ENCODE assay signal across 8 cellular contexts in the genomic region with DNA sequence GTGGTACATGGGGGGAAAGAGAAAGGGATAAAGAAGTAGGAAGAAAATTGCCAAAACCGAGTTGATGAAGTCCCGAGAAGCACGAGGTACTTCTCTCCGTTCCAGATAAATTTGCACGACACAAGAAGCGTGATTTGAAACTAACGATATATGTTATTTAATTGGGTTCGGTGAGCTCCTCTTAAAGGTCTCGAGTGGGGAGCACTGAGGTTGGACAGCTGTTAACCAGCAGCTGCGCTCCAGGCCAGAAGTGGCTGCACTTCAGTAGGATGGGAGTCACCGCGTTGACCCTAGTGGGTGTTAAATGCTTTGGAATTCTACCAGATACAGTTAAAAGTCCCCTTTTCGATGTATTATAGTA. TPM values are rescaled to one million over a fixed set of nuclear protein-coding genes. Genes with fewer than 3 reads are reported as not detected.
DNase-seq lines count a peak whose midpoint lies in the region; ATAC-seq and TF ChIP-seq lines count a peak whose summit lies in the region.

No MANE protein-coding gene starts in this region.

- peak overlapping the region; percentile 53 for H4K5ac ChIP-seq in IMR-90 (ENCODE audit: low read depth, low read length)

- peak overlapping the region; percentile 85 for H3K27ac Mint-ChIP-seq in activated T-helper 17 cell treated with anti-CD3 and anti-CD28 coated beads, Interleukin-2, amount 50 U/mL, for 72 hours

- TF ChIP-seq POLR2A in IMR-90 (IDR thresholded peaks at IDR 0.05; ENCODE audit: low read depth, low read length) (no peak), heart left ventricle (IDR thresholded peaks at IDR 0.05) (no peak), prostate gland (IDR thresholded peaks at IDR 0.05) (no peak)

- intact Hi-C loops in IMR-90 (cut with micrococcal nuclease) (no loop called here), heart left ventricle (cut with DNase I) (loop anchor here in 7 of 10 donors (2.0 to 10.0 kb wide), 6 partner anchors 23 to 211 kb away; partner anchors contain the start of gene EXD2 (in 5 of the 7)), prostate gland (cut with DNase I) (no loop called here)

- H3K4me1 ChIP-seq in BLaER1 treated with 17β-estradiol and CSF1 and Interleukin-3, amounts not matched to agents 10 nM and 100 nM: peaks cover 24 to 28% (median 25%) of the 10 kb centered on the region in 10 experiments
- H3K4me1 ChIP-seq in IMR-90 (ENCODE audit: control insufficient read depth, insufficient read depth, low read length): peaks cover 8% of the 10 kb centered on the region
- peaks cover 9 to 36% (median 27%) of the 10 kb centered on the region in 12 donors for H3K4me1 ChIP-seq in heart left ventricle
- peaks cover 7% of the 10 kb centered on the region for H3K4me1 ChIP-seq in prostate gland (replicated peaks)

- POLR2A ChIA-PET in IMR-90 (lab: Charles Lee; ENCODE audit: unreplicated experiment): no interaction called here

- H3K27ac ChIP-seq in BLaER1 treated with 17β-estradiol and CSF1 and Interleukin-3, amounts not matched to agents 10 nM and 100 nM: peak overlapping the region; percentile 78 to 96 (median 92); a peak in 18 of 22 replicates
- H3K27ac ChIP-seq in IMR-90 (ENCODE audit: insufficient read depth, low read length): peak overlapping the region; percentile 70
- peak overlapping the region; percentile 80 to 99 (median 96) for H3K27ac ChIP-seq in heart left ventricle
- peak overlapping the region; percentile 96 to 97 for H3K27ac ChIP-seq in prostate gland

- BruUV-seq in IMR-90 (replicated peaks; lab: Mats Ljungman, UMichigan): no TSS peak

- peaks cover 0 to 25% (median 8%) of the 10 kb centered on the region in 11 experiments; a peak in 14 of 22 replicates for H4K20me1 ChIP-seq in BLaER1 treated with 17β-estradiol and CSF1 and Interleukin-3, amounts not matched to agents 10 nM and 100 nM
- peaks cover 16% of the 10 kb centered on the region; the same call in 1 of the 2 replicates for H4K20me1 ChIP-seq in IMR-90 (ENCODE audit: insufficient read depth, low read length)

- peaks cover 21% of the 10 kb centered on the region for H3K36me3 Mint-ChIP-seq in activated T-helper 17 cell treated with anti-CD3 and anti-CD28 coated beads, Interleukin-2, amount 50 U/mL, for 72 hours (ENCODE audit: low read depth)

- peak overlapping the region; percentile 50; the same call in 1 of the 2 replicates for H3K18ac ChIP-seq in IMR-90 (ENCODE audit: low read depth, low read length)

- H3K4me1 Mint-ChIP-seq in activated T-helper 17 cell treated with anti-CD3 and anti-CD28 coated beads, Interleukin-2, amount 50 U/mL, for 72 hours: peaks cover 18% of the 10 kb centered on the region

- peak overlapping the region; percentile 64; the same call in 1 of the 2 replicates for H3K4ac ChIP-seq in IMR-90 (ENCODE audit: low read depth, low read length)

- H3K56ac ChIP-seq in IMR-90 (ENCODE audit: extremely low read depth, insufficient read depth, low read length): peak overlapping the region; percentile 57

- peak overlapping the region; percentile 95 for H2AFZ ChIP-seq in IMR-90 (replicated peaks; ENCODE audit: low read length, poor library complexity)

- H4K8ac ChIP-seq in IMR-90 (ENCODE audit: low read depth in 2 of 2, low read length in 2 of 2): peak overlapping the region; percentile 8 to 73; a peak in 2 of 4 replicates

- no peaks in the 10 kb centered on the region for H3K27me3 Mint-ChIP-seq in activated T-helper 17 cell treated with anti-CD3 and anti-CD28 coated beads, Interleukin-2, amount 50 U/mL, for 72 hours

- TF ChIP-seq RAD21 in IMR-90 (IDR thresholded peaks at IDR 0.05; ENCODE audit: low read length): no peak

- TF ChIP-seq CTCF in IMR-90 (conservative IDR thresholded peaks at IDR 0.05; ENCODE audit: low read depth, low read length) (no peak), heart left ventricle (IDR thresholded peaks at IDR 0.05) (no peak), prostate gland (IDR thresholded peaks at IDR 0.05) (no peak)

- H3K9ac ChIP-seq in BLaER1 treated with 17β-estradiol and CSF1 and Interleukin-3, amounts not matched to agents 10 nM and 100 nM: peak overlapping the region; percentile 92 to 98 (median 96)
- peak overlapping the region; percentile 82 for H3K9ac ChIP-seq in IMR-90 (ENCODE audit: low read depth, low read length)

- peaks cover 6 to 10% (median 6%) of the 10 kb centered on the region in 11 experiments; a peak in 20 of 22 replicates for H3K36me3 ChIP-seq in BLaER1 treated with 17β-estradiol and CSF1 and Interleukin-3, amounts not matched to agents 10 nM and 100 nM
- no peaks in the 10 kb centered on the region for H3K36me3 ChIP-seq in IMR-90 (ENCODE audit: control insufficient read depth, insufficient read depth, low read length)
- peaks cover 0 to 6% (median 4%) of the 10 kb centered on the region in 9 donors for H3K36me3 ChIP-seq in heart left ventricle
- H3K36me3 ChIP-seq in prostate gland: no peaks in the 10 kb centered on the region

- no peak overlapping the region for H2BK15ac ChIP-seq in IMR-90 (ENCODE audit: low read depth, low read length)

- no peak for ATAC-seq in IMR-90 (ENCODE audit: low read depth)
- no peak for ATAC-seq in activated T-helper 17 cell treated with anti-CD3 and anti-CD28 coated beads, Interleukin-2, amount 50 U/mL, for 72 hours (replicated peaks)
- ATAC-seq in heart left ventricle: peak in 1 of 4 donors; percentile 25
- ATAC-seq in HG03432 (IDR thresholded peaks at IDR 0.05; ENCODE audit: unreplicated experiment): no peak
- no peak for ATAC-seq in GM21576 (IDR thresholded peaks at IDR 0.05; ENCODE audit: unreplicated experiment)
- ATAC-seq in GM19351 (IDR thresholded peaks at IDR 0.05; ENCODE audit: unreplicated experiment): no peak

- 0 out of 2 replicates have a peak overlapping the region, but pooled peaks have one; percentile 29 for H4K91ac ChIP-seq in IMR-90 (ENCODE audit: insufficient read depth, low read depth, low read length)

- 0 out of 2 replicates have a peak overlapping the region, but pooled peaks have one; percentile 14 for H2BK20ac ChIP-seq in IMR-90 (ENCODE audit: low read depth, low read length)

- dilution Hi-C loops in IMR-90 (cut with HindIII; ENCODE audit: low sequenced_read_pairs, unreplicated experiment): no loop called here

- peak overlapping the region; percentile 52; the same call in 1 of the 2 replicates for H2BK120ac ChIP-seq in IMR-90 (ENCODE audit: low read depth, low read length)

- peak overlapping the region; percentile 77 to 100 (median 90) for H3K4me2 ChIP-seq in BLaER1 treated with 17β-estradiol and CSF1 and Interleukin-3, amounts not matched to agents 10 nM and 100 nM
- peak overlapping the region; percentile 87 for H3K4me2 ChIP-seq in IMR-90 (ENCODE audit: low read depth, low read length)

- 0 out of 2 replicates have a peak, but pooled peaks cover 5% of the 10 kb centered on the region for H3K9me1 ChIP-seq in IMR-90 (ENCODE audit: insufficient read depth, low read length)

- in situ Hi-C loops in IMR-90 (cut with MboI; ENCODE audit: low sequenced_read_pairs): no loop called here

- no peaks in the 10 kb centered on the region for H3K9me3 ChIP-seq in BLaER1 treated with 17β-estradiol and CSF1 and Interleukin-3, amounts not matched to agents 10 nM and 100 nM (replicated peaks in 1 of 11)
- H3K9me3 ChIP-seq in IMR-90 (ENCODE audit: control insufficient read depth, insufficient read depth, low read length) (no peaks in the 10 kb centered on the region), heart left ventricle (no peaks in the 10 kb centered on the region), prostate gland (no peaks in the 10 kb centered on the region)

- no peaks in the 10 kb centered on the region for H3K9me3 Mint-ChIP-seq in activated T-helper 17 cell treated with anti-CD3 and anti-CD28 coated beads, Interleukin-2, amount 50 U/mL, for 72 hours

- peak overlapping the region; percentile 86 for H3K23ac ChIP-seq in IMR-90 (ENCODE audit: low read depth, low read length)

- H2AK5ac ChIP-seq in IMR-90 (ENCODE audit: low read depth, low read length): no peak overlapping the region

- peak overlapping the region; percentile 10 for H2BK5ac ChIP-seq in IMR-90 (ENCODE audit: low read depth, low read length, poor library complexity, severe bottlenecking)

- H3K27me3 ChIP-seq in BLaER1 treated with 17β-estradiol and CSF1 and Interleukin-3, amounts not matched to agents 10 nM and 100 nM: peaks cover 0 to 19% (median 12%) of the 10 kb centered on the region in 11 experiments; a peak in 16 of 22 replicates
- H3K27me3 ChIP-seq in IMR-90 (ENCODE audit: control insufficient read depth, insufficient read depth, low read length) (no peaks in the 10 kb centered on the region), heart left ventricle (no peaks in the 10 kb centered on the region), prostate gland (replicated peaks; ENCODE audit: insufficient read depth) (no peaks in the 10 kb centered on the region)

- H3K4me3 Mint-ChIP-seq in activated T-helper 17 cell treated with anti-CD3 and anti-CD28 coated beads, Interleukin-2, amount 50 U/mL, for 72 hours: peak overlapping the region; percentile 90

- H2AK9ac ChIP-seq in IMR-90 (replicated peaks; ENCODE audit: low read depth, low read length, poor library complexity): no peak overlapping the region

- DNase-seq in IMR-90 (no peak), heart left ventricle (peak in 2 of 5 donors; percentile 39 to 41), prostate gland (ENCODE audit: low spot score) (peak; percentile 17)

- CTCF ChIA-PET in IMR-90 (lab: Yijun Ruan, JAX): interaction anchor here (0.5 kb wide), 1 partner anchor 49 kb away, joined by 3 read pairs; no protein-coding TSS in a partner anchor

- peak overlapping the region; percentile 88 to 96 (median 92) for H3K4me3 ChIP-seq in BLaER1 treated with 17β-estradiol and CSF1 and Interleukin-3, amounts not matched to agents 10 nM and 100 nM
- peak overlapping the region; percentile 88 for H3K4me3 ChIP-seq in IMR-90 (ENCODE audit: insufficient read depth, low read depth, low read length)
- peak overlapping the region; percentile 74 to 97 (median 90) for H3K4me3 ChIP-seq in heart left ventricle
- H3K4me3 ChIP-seq in prostate gland: peak overlapping the region; percentile 89 to 90

- peaks cover 13 to 41% of the 10 kb centered on the region in 2 experiments for H3K79me1 ChIP-seq in IMR-90 (ENCODE audit: low read depth in 1 of 2, low read length in 2 of 2)

- peak overlapping the region; percentile 93 for H3K14ac ChIP-seq in IMR-90 (replicated peaks; ENCODE audit: low read depth, low read length)

- WGBS in IMR-90 (ENCODE audit: extremely low coverage in 2 of 2, insufficient read length in 1 of 2), 2 experiments: 5% methylated on average over 3 of the region's 13 CpGs; no CpG with 5 or more reads in 1 of the 2 experiments
- 2 to 4% (median 2%) methylated on average over 13 of the region's 13 CpGs for WGBS in heart left ventricle, 4 donors
- WGBS in prostate gland: 4% methylated on average over 13 of the region's 13 CpGs

RNA-seq across cellular contexts. Expression of gene DCAF5, which starts 0.9 kb away (rescaled TPM):
- 12.2 and 17.6 TPM in 2 replicates for total RNA-seq in IMR-90 (2012; rRNA removed)
- 29.9 and 30.4 TPM in 2 replicates for polyA plus RNA-seq in IMR-90 (2012; rRNA removed)
- 21.1 and 22.7 TPM in 2 replicates for polyA plus RNA-seq in IMR-90 (2012; cell fraction: cytosol; rRNA removed)
- 90.6 and 91.2 TPM in 2 replicates for polyA plus RNA-seq in IMR-90 (2012; cell fraction: nucleus; rRNA removed; ENCODE audit: low replicate concordance)
- total RNA-seq in activated T-helper 17 cell treated with anti-CD3 and anti-CD28 coated beads, Interleukin-2, amount 50 U/mL, for 72 hours: 10 to 100 TPM; 31.4 to 37.7 TPM
- 10 to 100 TPM; 44.8 to 71.7 (median 58.8) TPM for total RNA-seq in heart left ventricle
- 10 to 100 TPM; 16.8 to 38.9 TPM for polyA plus RNA-seq in heart left ventricle
- total RNA-seq in prostate gland: 10 to 100 TPM; 25.3 to 67.4 TPM

RNA-seq across cellular contexts. Expression of gene EXD2, which starts 37.5 kb away (rescaled TPM):
- total RNA-seq in IMR-90 (2012; rRNA removed): 12.8 and 13.3 TPM in 2 replicates
- 9.0 and 11.0 TPM in 2 replicates for polyA plus RNA-seq in IMR-90 (2012; rRNA removed)
- polyA plus RNA-seq in IMR-90 (2012; cell fraction: cytosol; rRNA removed): 4.3 and 5.3 TPM in 2 replicates
- 4.1 and 11.0 TPM in 2 replicates for polyA plus RNA-seq in IMR-90 (2012; cell fraction: nucleus; rRNA removed; ENCODE audit: low replicate concordance)
- 10 to 100 TPM in 1 of 2 donors, 1 to 10 TPM in 1; 9.2 to 11.8 TPM for total RNA-seq in activated T-helper 17 cell treated with anti-CD3 and anti-CD28 coated beads, Interleukin-2, amount 50 U/mL, for 72 hours
- 10 to 100 TPM; 13.9 to 20.9 (median 16.1) TPM for total RNA-seq in heart left ventricle
- polyA plus RNA-seq in heart left ventricle: 10 to 100 TPM in 1 of 2 donors, 1 to 10 TPM in 1; 7.2 to 20.6 TPM
- 10 to 100 TPM; 22.7 to 25.3 TPM for total RNA-seq in prostate gland

Comparison
In these comparisons a context has a peak if more than half of its experiments do, and no peak if none do; other contexts are left out.
1. intact Hi-C loops: an anchor here in heart left ventricle (2.0 to 10.0 kb wide); none called in IMR-90 and prostate gland.